ENCODE assay signal across 8 cellular contexts in the genomic region with DNA sequence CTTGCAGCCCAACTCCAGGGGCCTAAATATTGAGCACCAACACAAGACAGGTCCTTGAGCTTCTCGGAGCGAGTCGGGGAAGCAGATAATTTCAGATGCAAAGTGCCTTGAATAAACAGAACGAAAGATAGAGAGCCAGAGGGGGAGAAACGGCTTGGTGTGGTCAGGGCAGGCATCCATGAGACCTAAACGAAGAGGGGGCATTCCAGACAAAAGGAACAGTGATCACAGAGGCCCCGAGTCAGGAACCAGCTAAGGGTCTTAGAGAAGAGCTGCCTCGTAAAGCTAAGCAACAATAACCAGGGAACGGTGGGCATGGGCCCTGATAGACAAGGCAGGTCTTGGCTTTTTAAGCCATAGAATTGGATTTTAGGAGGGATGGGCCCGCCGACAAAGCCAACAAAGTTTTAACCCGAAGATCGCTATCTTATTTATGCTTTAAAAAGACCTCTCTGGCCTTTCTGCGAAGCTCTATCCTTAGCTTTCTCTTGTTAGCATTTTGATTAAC. TPM values are rescaled to one million over a fixed set of nuclear protein-coding genes. Genes with fewer than 3 reads are reported as not detected.
DNase-seq lines count a peak whose midpoint lies in the region; ATAC-seq and TF ChIP-seq lines count a peak whose summit lies in the region.

No MANE protein-coding gene starts in this region.

- in situ Hi-C loops in astrocyte of the cerebellum (cut with HindIII; ENCODE audit: low sequenced_read_pairs): no loop called here

- TF ChIP-seq CTCF in BE2C (IDR thresholded peaks at IDR 0.05; ENCODE audit: low read depth, low read length) (no peak), HFF-Myc (IDR thresholded peaks at IDR 0.05; ENCODE audit: low read depth, low read length, missing control alignments) (no peak), astrocyte of the cerebellum (IDR thresholded peaks at IDR 0.05; ENCODE audit: low read depth, low read length, missing control alignments) (no peak)

- H3K27me3 ChIP-seq in BE2C (no peaks in the 10 kb centered on the region), mononuclear cell (ENCODE audit: insufficient read depth, low read length) (no peaks in the 10 kb centered on the region)

- peaks cover 32% of the 10 kb centered on the region for H3K4me1 ChIP-seq in BE2C
- peaks cover 41% of the 10 kb centered on the region for H3K4me1 ChIP-seq in mononuclear cell (ENCODE audit: insufficient read depth, low read length)

- peaks cover 21% of the 10 kb centered on the region for H3K36me3 ChIP-seq in BE2C

- DNase-seq in BE2C: no peak
- no peak for DNase-seq in HFF-Myc (ENCODE audit: extremely low read depth, low read depth)
- DNase-seq in astrocyte of the cerebellum (ENCODE audit: low read depth): no peak
- DNase-seq in HT-29 (ENCODE audit: low spot score): no peak
- DNase-seq in stimulated activated CD4-positive, alpha-beta T cell treated with anti-CD3 and anti-CD28 coated beads, Interleukin-4, amount 100 ng/mL, for 24 hours: no peak
- DNase-seq in effector CD8-positive, alpha-beta T cell (lab: John Stamatoyannopoulos, UW): no peak

- H3K9me3 ChIP-seq in BE2C: no peaks in the 10 kb centered on the region
- no peaks in the 10 kb centered on the region for H3K9me3 ChIP-seq in mononuclear cell (ENCODE audit: low read depth, low read length)

- H3K4me3 ChIP-seq in BE2C (ENCODE audit: low read depth, low read length) (peak overlapping the region; percentile 63), HFF-Myc (replicated peaks; ENCODE audit: low read depth, low read length) (peak overlapping the region; percentile 58), astrocyte of the cerebellum (ENCODE audit: low read depth, low read length) (peak overlapping the region; percentile 59), mononuclear cell (ENCODE audit: low read length) (peak overlapping the region; percentile 67)

- ATAC-seq in HG02798 (IDR thresholded peaks at IDR 0.05; ENCODE audit: poor library complexity, unreplicated experiment): no peak

RNA-seq across cellular contexts. Expression of gene ACADS, which starts 0.4 kb away (rescaled TPM):
- polyA plus RNA-seq in BE2C (2012; ENCODE audit: insufficient read depth, insufficient read length, low read depth): 5.9 TPM
- 6.6 TPM for total RNA-seq in mononuclear cell
- total RNA-seq in HT-29 (2014; rRNA removed; shearing (Covaris generic)): 11.9 and 28.4 TPM in 2 replicates

RNA-seq across cellular contexts. Expression of gene UNC119B, which starts 14.9 kb away (rescaled TPM):
- polyA plus RNA-seq in BE2C (2012; ENCODE audit: insufficient read depth, insufficient read length, low read depth): 42.3 TPM
- total RNA-seq in mononuclear cell: 5.6 TPM
- total RNA-seq in HT-29 (2014; rRNA removed; shearing (Covaris generic)): 16.7 and 19.1 TPM in 2 replicates

RNA-seq across cellular contexts. Expression of gene MLEC, which starts 38.3 kb away (rescaled TPM):
- polyA plus RNA-seq in BE2C (2012; ENCODE audit: insufficient read depth, insufficient read length, low read depth): 81.1 TPM
- total RNA-seq in mononuclear cell: 11.5 TPM
- total RNA-seq in HT-29 (2014; rRNA removed; shearing (Covaris generic)): 226 and 266 TPM in 2 replicates

Comparison
In these comparisons a context has a peak if more than half of its experiments do, and no peak if none do; other contexts are left out.
1. RNA of gene MLEC, which starts 38.3 kb away (total RNA-seq): 226 to 266 TPM in HT-29; 11.5 TPM in mononuclear cell (single experiment); every median in the first group is over 10 times any median in the second.
2. Peak in every context shown above with its lines, with median percentiles within 50 percentile points of each other: H3K4me3 ChIP-seq.